ENCODE assay signal across 17 cellular contexts in genomic region chr7:114973147-114973546, GRCh38. TPM values are rescaled to one million over a fixed set of nuclear protein-coding genes. Genes with fewer than 3 reads are reported as not detected.
A peak's percentile ranks its signal among the peaks of the same experiment; 100 is the strongest.
DNase-seq lines count a peak whose midpoint lies in the region; ATAC-seq and TF ChIP-seq lines count a peak whose summit lies in the region.
"Had no signal": no experiment of that assay in that cellular context is flagged by ENCODE, and none has a peak within 500 bp of the region (broad histone marks: within the 10 kb centered on the region; RNA-seq: fewer than 3 reads in every experiment).

No MANE protein-coding gene starts in this region.

- no peak for TF ChIP-seq CTCF in CD8-positive, alpha-beta T cell (IDR thresholded peaks at IDR 0.05)

- H3K36me3 ChIP-seq in CD8-positive, alpha-beta T cell (ENCODE audit: insufficient read depth, low read length): no peaks in the 10 kb centered on the region
- H3K36me3 ChIP-seq: transverse colon had no signal

- no peaks in the 10 kb centered on the region for H3K36me3 Mint-ChIP-seq in CD8-positive, alpha-beta T cell

- H3K9me3 Mint-ChIP-seq in CD8-positive, alpha-beta T cell: no peaks in the 10 kb centered on the region
- H3K9me3 Mint-ChIP-seq: memory B cell; T-helper 2 cell treated with Interferon-gamma antibody and Interleukin-4, amounts not matched to agents 5 μg/mL and 100 μg/mL, for 36 hours had no signal

- no peak for ATAC-seq in CD8-positive, alpha-beta T cell
- ATAC-seq: esophagus mucosa had no signal

- peak; percentile 43 for DNase-seq in AG08395 (ENCODE audit: low spot score)
- peak; percentile 33 for DNase-seq in M059J (ENCODE audit: low read depth)
- peak; percentile 61 for DNase-seq in astrocyte of the hippocampus (ENCODE audit: low read depth, low spot score)
- peak; percentile 59 for DNase-seq in foreskin melanocyte
- DNase-seq in ecto neural progenitor cell (ENCODE audit: low spot score): no peak
- DNase-seq in DMS53 (lab: John Stamatoyannopoulos, UW): no peak
- no peak for DNase-seq in GM19240 (ENCODE audit: insufficient read length, low spot score)
- DNase-seq in CD8-positive, alpha-beta T cell: no peak
- DNase-seq: activated CD4-positive, alpha-beta T cell treated with anti-CD3 and anti-CD28 coated beads for 48 hours; NCI-H187 treated with DMSO at 0.1 percent for 48 hours; stimulated activated CD4-positive, alpha-beta T cell treated with anti-CD3 and anti-CD28 coated beads, Interleukin-4, amount 100 ng/mL, for 24 hours; transverse colon had no signal

- no peaks in the 10 kb centered on the region for H3K27me3 ChIP-seq in CD8-positive, alpha-beta T cell (ENCODE audit: insufficient read depth, low read length)
- H3K27me3 ChIP-seq: transverse colon had no signal

- no peak overlapping the region for H3K4me3 ChIP-seq in CD8-positive, alpha-beta T cell (ENCODE audit: low read depth, low read length)
- H3K4me3 ChIP-seq: transverse colon had no signal

- no peak overlapping the region for H3K4me3 Mint-ChIP-seq in CD8-positive, alpha-beta T cell
- H3K4me3 Mint-ChIP-seq: activated naive CD8-positive, alpha-beta T cell; memory B cell; T-helper 2 cell treated with Interferon-gamma antibody and Interleukin-4, amounts not matched to agents 5 μg/mL and 100 μg/mL, for 36 hours had no signal

- intact Hi-C loops in CD8-positive, alpha-beta T cell (cut with DNase I, micrococcal nuclease): loop anchor here in 1 of 2 experiments (5.0 kb wide), 1 partner anchor 36 kb away; no protein-coding TSS in a partner anchor

- CTCF ChIA-PET in CD8-positive, alpha-beta T cell (lab: Charles Lee): no interaction called here

- H3K9me3 ChIP-seq in CD8-positive, alpha-beta T cell (ENCODE audit: low read length): no peaks in the 10 kb centered on the region
- H3K9me3 ChIP-seq: transverse colon had no signal

- POLR2A ChIA-PET in CD8-positive, alpha-beta T cell (lab: Charles Lee): interaction anchor here (0.6 to 1.0 kb wide), 2 partner anchors 40 to 51 kb away, joined by 3 to 5 read pairs; partner anchors contain the start of gene MDFIC

- no peak overlapping the region for H3K27ac ChIP-seq in CD8-positive, alpha-beta T cell (ENCODE audit: low read depth, low read length)
- H3K27ac ChIP-seq: transverse colon had no signal

- no peaks in the 10 kb centered on the region for H3K27me3 Mint-ChIP-seq in CD8-positive, alpha-beta T cell (ENCODE audit: low read depth)
- H3K27me3 Mint-ChIP-seq: activated naive CD8-positive, alpha-beta T cell; memory B cell had no signal

- H3K4me1 Mint-ChIP-seq in CD8-positive, alpha-beta T cell (ENCODE audit: low read depth): peaks cover 75% of the 10 kb centered on the region

- H3K4me1 ChIP-seq in CD8-positive, alpha-beta T cell (ENCODE audit: insufficient read depth, low read length): peaks cover 17% of the 10 kb centered on the region

- no peak overlapping the region for H3K27ac Mint-ChIP-seq in CD8-positive, alpha-beta T cell
- H3K27ac Mint-ChIP-seq: T-helper 2 cell treated with Interferon-gamma antibody and Interleukin-4, amounts not matched to agents 5 μg/mL and 100 μg/mL, for 36 hours had no signal

RNA-seq across cellular contexts. Expression of gene MDFIC, which starts 51.3 kb away (rescaled TPM):
- 13.6 and 19.1 TPM in 2 replicates for total RNA-seq in M059J (2014; rRNA removed; shearing (Covaris generic))
- 10 to 100 TPM; 16.8 to 17.2 TPM for total RNA-seq in CD8-positive, alpha-beta T cell
- total RNA-seq: HT-29 had no signal

Comparison
In these comparisons a context has a peak if more than half of its experiments do, and no peak if none do; other contexts are left out.
1. DNase-seq: peak in AG08395 (single experiment), M059J (single experiment), astrocyte of the hippocampus (single experiment) and foreskin melanocyte (single experiment); none in ecto neural progenitor cell (single experiment), DMS53 (single experiment), GM19240 (single experiment) and CD8-positive, alpha-beta T cell (0 of 7).